Comparison of ENCODE assay signal across 1 cellular context in genomic region chr5:35921930-35922329, GRCh38.
TF ChIP-seq lines count a peak whose summit lies in the region.

No MANE protein-coding gene starts in this region.

TF ChIP-seq in GM12878, 131 proteins besides CTCF, POLR2A, EP300 and RAD21:
- TF ChIP-seq MTA2 (IDR thresholded peaks at IDR 0.05; ENCODE audit: low read depth) (no peak), MYB (IDR thresholded peaks at IDR 0.05; ENCODE audit: borderline replicate concordance, low read depth, low read length) (no peak), ZNF384 (IDR thresholded peaks at IDR 0.05; ENCODE audit: borderline replicate concordance, low read depth, low read length) (peak; percentile 72; the same call in 1 of the 2 replicates), ATF7 (IDR thresholded peaks at IDR 0.05; ENCODE audit: low read depth) (no peak), SMC3 (IDR thresholded peaks at IDR 0.05; ENCODE audit: borderline replicate concordance, low read length) (0 out of 2 replicates have a peak, but pooled peaks have one; percentile 6), RB1 (IDR thresholded peaks at IDR 0.05; ENCODE audit: borderline replicate concordance) (no peak), LARP7 (IDR thresholded peaks at IDR 0.05) (no peak), MXI1 (IDR thresholded peaks at IDR 0.05; ENCODE audit: low read depth, low read length) (no peak), KLF5 (IDR thresholded peaks at IDR 0.05; ENCODE audit: partially characterized antibody) (no peak)
